In genomic region chr6:158031191-158031444, GRCh38 we compare ENCODE assay signal across 9 cellular contexts. TPM values are rescaled to one million over a fixed set of nuclear protein-coding genes. Genes with fewer than 3 reads are reported as not detected.
A peak's percentile ranks its signal among the peaks of the same experiment; 100 is the strongest.
DNase-seq lines count a peak whose midpoint lies in the region; ATAC-seq and TF ChIP-seq lines count a peak whose summit lies in the region.
"Had no signal": no experiment of that assay in that cellular context is flagged by ENCODE, and none has a peak within 500 bp of the region (broad histone marks: within the 10 kb centered on the region; RNA-seq: fewer than 3 reads in every experiment).

No MANE protein-coding gene starts in this region.

- CTCF ChIA-PET in CD8-positive, alpha-beta T cell (lab: Charles Lee), result interaction anchor here (1.3 to 1.7 kb wide), 2 partner anchors 9 to 47 kb away, joined by 4 to 5 read pairs; no protein-coding TSS in a partner anchor

- POLR2A ChIA-PET in CD8-positive, alpha-beta T cell (lab: Charles Lee), result interaction anchor here (1.8 kb wide), 1 partner anchor 27 kb away, joined by 4 read pairs; no protein-coding TSS in a partner anchor

- no peak for ATAC-seq in CD8-positive, alpha-beta T cell

- no peaks in the 10 kb centered on the region for H3K36me3 ChIP-seq in CD8-positive, alpha-beta T cell (ENCODE audit: insufficient read depth, low read length)
- H3K36me3 ChIP-seq in KOPT-K1 (ENCODE audit: insufficient read depth, low read length) (peaks cover 33% of the 10 kb centered on the region), prostate gland (peaks cover 0 to 6% of the 10 kb centered on the region in 2 donors)

- intact Hi-C loops in CD8-positive, alpha-beta T cell (cut with DNase I, micrococcal nuclease), result no loop called here
- intact Hi-C loops in head of caudate nucleus (cut with DNase I), result no loop called here
- intact Hi-C loops in prostate gland (cut with DNase I), result no loop called here

- no peaks in the 10 kb centered on the region for H3K9me3 Mint-ChIP-seq in CD8-positive, alpha-beta T cell
- peaks cover 3% of the 10 kb centered on the region for H3K9me3 Mint-ChIP-seq in progenitor cell of endocrine pancreas (ENCODE audit: low read depth)
- H3K9me3 Mint-ChIP-seq in endothelial cell (ENCODE audit: unreplicated experiment), result no peaks in the 10 kb centered on the region

- no peak for DNase-seq in CD8-positive, alpha-beta T cell
- no peak for DNase-seq in coronary artery (ENCODE audit: low spot score)
- no peak for DNase-seq in progenitor cell of endocrine pancreas (ENCODE audit: low spot score, unreplicated experiment)
- DNase-seq in endothelial cell (ENCODE audit: low spot score), result no peak
- no peak for DNase-seq in head of caudate nucleus
- no peak for DNase-seq in NCI-H748 (lab: John Stamatoyannopoulos, UW; ENCODE audit: unreplicated experiment)
- DNase-seq in prostate gland (ENCODE audit: low spot score), result no peak
- DNase-seq: central memory CD4-positive, alpha-beta T cell had no signal

- TF ChIP-seq POLR2A in prostate gland (IDR thresholded peaks at IDR 0.05), result no peak

- TF ChIP-seq CTCF in CD8-positive, alpha-beta T cell (IDR thresholded peaks at IDR 0.05), result no peak
- no peak for TF ChIP-seq CTCF in coronary artery (IDR thresholded peaks at IDR 0.05)
- TF ChIP-seq CTCF in progenitor cell of endocrine pancreas (IDR thresholded peaks at IDR 0.05; ENCODE audit: unreplicated experiment), result no peak
- no peak for TF ChIP-seq CTCF in endothelial cell (IDR thresholded peaks at IDR 0.05; ENCODE audit: unreplicated experiment)
- TF ChIP-seq CTCF in prostate gland (IDR thresholded peaks at IDR 0.05), result no peak

- peak overlapping the region; percentile 86 for H3K27ac Mint-ChIP-seq in CD8-positive, alpha-beta T cell
- H3K27ac Mint-ChIP-seq in progenitor cell of endocrine pancreas (peak overlapping the region; percentile 71), endothelial cell (ENCODE audit: unreplicated experiment) (no peak overlapping the region)

- no peaks in the 10 kb centered on the region for H3K27me3 ChIP-seq in CD8-positive, alpha-beta T cell (ENCODE audit: insufficient read depth, low read length)
- H3K27me3 ChIP-seq in prostate gland (replicated peaks; ENCODE audit: insufficient read depth), result no peaks in the 10 kb centered on the region

- peaks cover 36% of the 10 kb centered on the region for H3K4me1 ChIP-seq in CD8-positive, alpha-beta T cell (ENCODE audit: insufficient read depth, low read length)
- no peaks in the 10 kb centered on the region for H3K4me1 ChIP-seq in prostate gland (replicated peaks)

- H3K4me3 ChIP-seq in CD8-positive, alpha-beta T cell (ENCODE audit: low read depth, low read length), result no peak overlapping the region
- H3K4me3 ChIP-seq in coronary artery (no peak overlapping the region), prostate gland (no peak overlapping the region)

- H3K36me3 Mint-ChIP-seq in CD8-positive, alpha-beta T cell, result peaks cover 41% of the 10 kb centered on the region
- H3K36me3 Mint-ChIP-seq in progenitor cell of endocrine pancreas (ENCODE audit: insufficient read depth) (peaks cover 9% of the 10 kb centered on the region), endothelial cell (ENCODE audit: low read depth, unreplicated experiment) (peaks cover 33% of the 10 kb centered on the region)

- no peaks in the 10 kb centered on the region for H3K27me3 Mint-ChIP-seq in CD8-positive, alpha-beta T cell (ENCODE audit: low read depth)
- no peaks in the 10 kb centered on the region for H3K27me3 Mint-ChIP-seq in progenitor cell of endocrine pancreas
- H3K27me3 Mint-ChIP-seq in endothelial cell (ENCODE audit: unreplicated experiment), result peaks cover 20% of the 10 kb centered on the region

- peaks cover 40% of the 10 kb centered on the region for H3K4me1 Mint-ChIP-seq in CD8-positive, alpha-beta T cell (ENCODE audit: low read depth)
- H3K4me1 Mint-ChIP-seq in progenitor cell of endocrine pancreas (ENCODE audit: low read depth) (peaks cover 19% of the 10 kb centered on the region), endothelial cell (ENCODE audit: unreplicated experiment) (peaks cover 36% of the 10 kb centered on the region)

- no peak overlapping the region for H3K27ac ChIP-seq in CD8-positive, alpha-beta T cell (ENCODE audit: low read depth, low read length)
- H3K27ac ChIP-seq in KOPT-K1 (ENCODE audit: low read depth, low read length, poor library complexity, severe bottlenecking), result peak overlapping the region; percentile 42
- H3K27ac ChIP-seq in coronary artery, result peak overlapping the region; percentile 57 to 83
- no peak overlapping the region for H3K27ac ChIP-seq in prostate gland

- H3K4me3 Mint-ChIP-seq in CD8-positive, alpha-beta T cell, result no peak overlapping the region
- H3K4me3 Mint-ChIP-seq in progenitor cell of endocrine pancreas (ENCODE audit: low read depth), result no peak overlapping the region
- H3K4me3 Mint-ChIP-seq in endothelial cell (ENCODE audit: unreplicated experiment), result no peak overlapping the region

- WGBS in prostate gland, result 52% methylated on average over 4 of the region's 4 CpGs

- no peaks in the 10 kb centered on the region for H3K9me3 ChIP-seq in CD8-positive, alpha-beta T cell (ENCODE audit: low read length)
- H3K9me3 ChIP-seq in KOPT-K1 (ENCODE audit: insufficient read depth, low read length, poor library complexity, severe bottlenecking) (no peaks in the 10 kb centered on the region), prostate gland (no peaks in the 10 kb centered on the region)

RNA-seq across cellular contexts. Expression of gene SYNJ2, which starts 49.5 kb away (rescaled TPM):
- total RNA-seq in CD8-positive, alpha-beta T cell, result 10 to 100 TPM; 28.4 to 29.5 TPM
- total RNA-seq in progenitor cell of endocrine pancreas (18.9 and 22.2 TPM in 2 replicates), endothelial cell (ENCODE audit: unreplicated experiment) (33.7 TPM), prostate gland (10 to 100 TPM; 19.7 to 19.9 TPM)

Comparison
In these comparisons a context has a peak if more than half of its experiments do, and no peak if none do; other contexts are left out.
1. H3K27ac ChIP-seq: peak in KOPT-K1 (single experiment) and coronary artery (2 of 2); none in CD8-positive, alpha-beta T cell (single experiment) and prostate gland (0 of 2).